In the genomic region with DNA sequence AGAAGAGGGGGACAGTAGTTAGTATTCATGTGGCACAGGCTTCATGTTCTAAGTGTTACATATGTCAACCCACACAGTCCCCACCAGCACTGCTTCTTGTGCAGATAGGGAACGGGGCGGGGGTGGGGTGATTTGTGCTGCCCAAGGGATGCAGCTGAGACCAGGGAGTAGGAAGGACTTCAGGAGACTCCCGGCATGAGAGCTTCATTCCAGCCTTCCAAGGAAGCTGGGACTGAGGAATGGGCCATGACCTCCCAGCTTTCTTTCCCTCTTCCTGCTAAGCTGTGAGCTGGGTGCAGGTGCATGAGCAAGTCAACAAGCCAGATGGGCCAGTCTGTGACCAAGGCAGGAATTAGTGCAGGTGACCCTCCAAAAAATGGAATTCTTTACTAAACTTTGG, we compare ENCODE assay signal across 24 cellular contexts. TPM values are rescaled to one million over a fixed set of nuclear protein-coding genes. Genes with fewer than 3 reads are reported as not detected.
DNase-seq lines count a peak whose midpoint lies in the region; ATAC-seq and TF ChIP-seq lines count a peak whose summit lies in the region.
"Had no signal": no experiment of that assay in that cellular context is flagged by ENCODE, and none has a peak within 500 bp of the region (broad histone marks: within the 10 kb centered on the region; RNA-seq: fewer than 3 reads in every experiment).

No MANE protein-coding gene starts in this region.

- TF ChIP-seq CTCF in HEK293 (tag by site-specific recombination; IDR thresholded peaks at IDR 0.05) (no peak), WTC11 (IDR thresholded peaks at IDR 0.05) (no peak)

- H3K27me3 ChIP-seq in iPS-18a (ENCODE audit: control insufficient read depth, insufficient read depth, low read length), result no peaks in the 10 kb centered on the region

- peak overlapping the region; percentile 98 for H3K27ac Mint-ChIP-seq in WTC11
- H3K27ac Mint-ChIP-seq: CD14-positive monocyte, HFFc6 had no signal

- no peaks in the 10 kb centered on the region for H3K4me1 ChIP-seq in HEK293 (ENCODE audit: control insufficient read depth, insufficient read depth, low read length)
- peaks cover 30% of the 10 kb centered on the region for H3K4me1 ChIP-seq in iPS-18a (ENCODE audit: control insufficient read depth, low read depth, low read length)

- peak overlapping the region; percentile 30; the same call in 1 of the 2 replicates for H3K4me3 Mint-ChIP-seq in WTC11
- H3K4me3 Mint-ChIP-seq: CD14-positive monocyte, HFFc6 had no signal

- H3K36me3 Mint-ChIP-seq in WTC11, result peaks cover 3% of the 10 kb centered on the region; the same call in 1 of the 2 replicates
- H3K36me3 Mint-ChIP-seq: CD14-positive monocyte had no signal

- peak; percentile 30 for DNase-seq in WTC11 (ENCODE audit: low spot score)
- DNase-seq in glomerular visceral epithelial cell (ENCODE audit: extremely low spot score), result no peak
- DNase-seq: ACHN, DND-41, GOT3, HFFc6, KG1, MV-4-11, NCI-H1417, NCI-H187, NCI-H2227 treated with DMSO at 0.1 percent for 48 hours, NCI-H510A treated with DMSO at 0.1 percent for 48 hours, NCI-H82, PC-3, RPMI8226, SIG-M5, T-helper 1 cell had no signal

- H3K4me1 Mint-ChIP-seq in WTC11, result peaks cover 61% of the 10 kb centered on the region

- H3K9me3 ChIP-seq in HEK293 (ENCODE audit: control insufficient read depth, insufficient read depth, low read depth, low read length) (no peaks in the 10 kb centered on the region), iPS-18a (ENCODE audit: control insufficient read depth, low read depth, low read length) (no peaks in the 10 kb centered on the region)

- H3K27ac ChIP-seq in HEK293 (ENCODE audit: extremely low read depth, low read depth, low read length) (no peak overlapping the region), iPS-18a (ENCODE audit: low read length) (peak overlapping the region; percentile 19)

- H3K4me3 ChIP-seq in HEK293 (ENCODE audit: low read depth, low read length) (no peak overlapping the region), iPS-18a (ENCODE audit: low read length) (no peak overlapping the region)
- H3K4me3 ChIP-seq: GM12878 had no signal

- H3K9ac ChIP-seq in iPS-18a (ENCODE audit: low read length), result peak overlapping the region; percentile 2

- CTCF ChIA-PET in HEK293 (lab: Yijun Ruan, JAX) (interaction anchor here (0.7 to 1.6 kb wide), 2 partner anchors 10 to 160 kb away, joined by 3 to 6 read pairs; no protein-coding TSS in a partner anchor), WTC11 (lab: Charles Lee) (interaction anchor here (0.5 to 2.2 kb wide), 11 partner anchors 8 to 767 kb away, joined by 3 to 12 read pairs (median 3); a partner anchor contains a TSS)

- POLR2A ChIA-PET in HEK293 (lab: Yijun Ruan, JAX), result no interaction called here
- POLR2A ChIA-PET in WTC11 (lab: Charles Lee), result interaction anchor here (1.1 to 1.3 kb wide), 2 partner anchors 10 to 12 kb away, joined by 4 to 11 read pairs; a partner anchor contains a TSS

- peak; percentile 60 for ATAC-seq in WTC11
- ATAC-seq in HG03565 (IDR thresholded peaks at IDR 0.05; ENCODE audit: unreplicated experiment), result no peak
- ATAC-seq in HG03354 (IDR thresholded peaks at IDR 0.05; ENCODE audit: poor library complexity, severe bottlenecking, unreplicated experiment), result no peak
- no peak for ATAC-seq in HG03439 (IDR thresholded peaks at IDR 0.05; ENCODE audit: unreplicated experiment)
- ATAC-seq: GM12878, PC-3 had no signal

- no peaks in the 10 kb centered on the region; a peak in 1 of 3 replicates for H3K36me3 ChIP-seq in HEK293 (ENCODE audit: control insufficient read depth in 2 of 2, insufficient read depth in 1 of 2, low read length in 2 of 2)
- no peaks in the 10 kb centered on the region for H3K36me3 ChIP-seq in iPS-18a (ENCODE audit: control insufficient read depth, low read depth, low read length)

- no peaks in the 10 kb centered on the region for H3K27me3 Mint-ChIP-seq in WTC11 (ENCODE audit: low read depth)

- no peaks in the 10 kb centered on the region for H3K9me3 Mint-ChIP-seq in WTC11
- H3K9me3 Mint-ChIP-seq: CD14-positive monocyte, HFFc6 had no signal

TF ChIP-seq in HEK293, 187 proteins besides CTCF, POLR2A, EP300 and RAD21:
- TF ChIP-seq, protein P1, sequence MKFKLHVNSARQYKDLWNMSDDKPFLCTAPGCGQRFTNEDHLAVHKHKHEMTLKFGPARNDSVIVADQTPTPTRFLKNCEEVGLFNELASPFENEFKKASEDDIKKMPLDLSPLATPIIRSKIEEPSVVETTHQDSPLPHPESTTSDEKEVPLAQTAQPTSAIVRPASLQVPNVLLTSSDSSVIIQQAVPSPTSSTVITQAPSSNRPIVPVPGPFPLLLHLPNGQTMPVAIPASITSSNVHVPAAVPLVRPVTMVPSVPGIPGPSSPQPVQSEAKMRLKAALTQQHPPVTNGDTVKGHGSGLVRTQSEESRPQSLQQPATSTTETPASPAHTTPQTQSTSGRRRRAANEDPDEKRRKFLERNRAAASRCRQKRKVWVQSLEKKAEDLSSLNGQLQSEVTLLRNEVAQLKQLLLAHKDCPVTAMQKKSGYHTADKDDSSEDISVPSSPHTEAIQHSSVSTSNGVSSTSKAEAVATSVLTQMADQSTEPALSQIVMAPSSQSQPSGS (tag by site-specific recombination; IDR thresholded peaks at IDR 0.05; ENCODE audit: low read depth), result no peak
- TF ChIP-seq ZFHX2 (tag by site-specific recombination; conservative IDR thresholded peaks at IDR 0.05) (0 out of 2 replicates have a peak, but pooled peaks have one; percentile 39), EGR2 (tag by site-specific recombination; IDR thresholded peaks at IDR 0.05; ENCODE audit: low read depth) (peak; percentile 50), ZNF777 (tag by site-specific recombination; IDR thresholded peaks at IDR 0.05; ENCODE audit: borderline replicate concordance) (no peak)
- TF ChIP-seq, protein P2, sequence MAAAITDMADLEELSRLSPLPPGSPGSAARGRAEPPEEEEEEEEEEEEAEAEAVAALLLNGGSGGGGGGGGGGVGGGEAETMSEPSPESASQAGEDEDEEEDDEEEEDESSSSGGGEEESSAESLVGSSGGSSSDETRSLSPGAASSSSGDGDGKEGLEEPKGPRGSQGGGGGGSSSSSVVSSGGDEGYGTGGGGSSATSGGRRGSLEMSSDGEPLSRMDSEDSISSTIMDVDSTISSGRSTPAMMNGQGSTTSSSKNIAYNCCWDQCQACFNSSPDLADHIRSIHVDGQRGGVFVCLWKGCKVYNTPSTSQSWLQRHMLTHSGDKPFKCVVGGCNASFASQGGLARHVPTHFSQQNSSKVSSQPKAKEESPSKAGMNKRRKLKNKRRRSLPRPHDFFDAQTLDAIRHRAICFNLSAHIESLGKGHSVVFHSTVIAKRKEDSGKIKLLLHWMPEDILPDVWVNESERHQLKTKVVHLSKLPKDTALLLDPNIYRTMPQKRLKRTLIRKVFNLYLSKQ (tag by site-specific recombination; IDR thresholded peaks at IDR 0.05; ENCODE audit: borderline replicate concordance), result no peak

TF ChIP-seq in WTC11, 78 proteins besides CTCF, POLR2A, EP300 and RAD21:
- TF ChIP-seq, protein P3, sequence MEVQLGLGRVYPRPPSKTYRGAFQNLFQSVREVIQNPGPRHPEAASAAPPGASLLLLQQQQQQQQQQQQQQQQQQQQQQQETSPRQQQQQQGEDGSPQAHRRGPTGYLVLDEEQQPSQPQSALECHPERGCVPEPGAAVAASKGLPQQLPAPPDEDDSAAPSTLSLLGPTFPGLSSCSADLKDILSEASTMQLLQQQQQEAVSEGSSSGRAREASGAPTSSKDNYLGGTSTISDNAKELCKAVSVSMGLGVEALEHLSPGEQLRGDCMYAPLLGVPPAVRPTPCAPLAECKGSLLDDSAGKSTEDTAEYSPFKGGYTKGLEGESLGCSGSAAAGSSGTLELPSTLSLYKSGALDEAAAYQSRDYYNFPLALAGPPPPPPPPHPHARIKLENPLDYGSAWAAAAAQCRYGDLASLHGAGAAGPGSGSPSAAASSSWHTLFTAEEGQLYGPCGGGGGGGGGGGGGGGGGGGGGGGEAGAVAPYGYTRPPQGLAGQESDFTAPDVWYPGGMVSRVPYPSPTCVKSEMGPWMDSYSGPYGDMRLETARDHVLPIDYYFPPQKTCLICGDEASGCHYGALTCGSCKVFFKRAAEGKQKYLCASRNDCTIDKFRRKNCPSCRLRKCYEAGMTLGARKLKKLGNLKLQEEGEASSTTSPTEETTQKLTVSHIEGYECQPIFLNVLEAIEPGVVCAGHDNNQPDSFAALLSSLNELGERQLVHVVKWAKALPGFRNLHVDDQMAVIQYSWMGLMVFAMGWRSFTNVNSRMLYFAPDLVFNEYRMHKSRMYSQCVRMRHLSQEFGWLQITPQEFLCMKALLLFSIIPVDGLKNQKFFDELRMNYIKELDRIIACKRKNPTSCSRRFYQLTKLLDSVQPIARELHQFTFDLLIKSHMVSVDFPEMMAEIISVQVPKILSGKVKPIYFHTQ (CRISPR knock-in tag; IDR thresholded peaks at IDR 0.05), result no peak
- TF ChIP-seq EMX1 (CRISPR knock-in tag; IDR thresholded peaks at IDR 0.05), result 0 out of 2 replicates have a peak, but pooled peaks have one; percentile 40
- TF ChIP-seq NR3C1 (CRISPR knock-in tag; conservative IDR thresholded peaks at IDR 0.05; ENCODE audit: low read depth), result no peak

RNA-seq across cellular contexts. Expression of a gene that starts 9.2 kb away (rescaled TPM):
- 25.4 to 33.8 TPM (median 33.3 TPM) in 3 replicates for total RNA-seq in WTC11 (2021)
